In the genomic region with DNA sequence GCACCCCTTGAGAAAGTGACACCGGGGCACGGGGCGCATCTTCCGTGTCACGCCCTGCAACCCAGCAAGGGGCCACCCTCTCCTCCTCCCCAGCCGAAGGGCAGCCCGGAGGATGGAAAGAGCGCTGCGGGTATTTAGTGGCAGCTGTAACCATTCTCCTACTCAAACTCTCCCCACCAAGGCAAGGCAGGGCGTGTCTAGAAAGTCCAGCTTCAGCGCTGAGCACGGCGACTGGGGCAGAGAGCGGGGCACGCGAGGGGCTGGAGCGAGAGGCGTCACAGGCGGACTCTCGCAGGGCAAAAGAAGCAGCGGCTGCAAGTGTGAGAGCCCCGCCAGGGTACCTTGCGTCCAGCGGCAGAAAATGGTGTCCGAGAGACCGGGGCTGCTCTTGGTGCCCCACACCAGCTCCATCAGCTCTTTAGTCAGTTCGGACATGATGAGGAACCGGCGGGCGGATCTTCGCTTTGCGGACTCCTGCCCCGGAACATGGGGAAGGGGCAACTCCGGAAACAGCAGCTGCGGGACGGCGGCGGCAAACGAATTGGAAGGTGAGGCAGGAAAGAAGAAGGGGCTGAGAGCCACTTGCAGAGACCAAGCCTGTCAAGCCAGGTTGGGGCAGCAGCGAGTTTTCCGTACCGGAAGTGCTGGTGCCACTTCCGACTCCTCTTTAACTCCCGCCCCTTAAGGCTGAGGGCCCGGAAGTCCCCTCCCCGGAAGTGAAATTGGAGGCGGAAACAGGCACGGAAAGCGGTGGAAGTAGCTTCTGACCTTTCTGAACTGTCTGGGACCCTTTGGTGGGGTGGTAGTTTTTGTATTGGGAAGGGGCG, we compare ENCODE assay signal across 1 cellular context.
TF ChIP-seq lines count a peak whose summit lies in the region.

A gene (minus strand): TSS at position 643 of the 827 bp plus-strand sequence. CDS start 208 bp downstream, at position 435.

TF ChIP-seq in HEK293, 187 proteins besides CTCF, POLR2A, EP300 and RAD21 (continued from another document and continues in another):
- TF ChIP-seq, protein P1, sequence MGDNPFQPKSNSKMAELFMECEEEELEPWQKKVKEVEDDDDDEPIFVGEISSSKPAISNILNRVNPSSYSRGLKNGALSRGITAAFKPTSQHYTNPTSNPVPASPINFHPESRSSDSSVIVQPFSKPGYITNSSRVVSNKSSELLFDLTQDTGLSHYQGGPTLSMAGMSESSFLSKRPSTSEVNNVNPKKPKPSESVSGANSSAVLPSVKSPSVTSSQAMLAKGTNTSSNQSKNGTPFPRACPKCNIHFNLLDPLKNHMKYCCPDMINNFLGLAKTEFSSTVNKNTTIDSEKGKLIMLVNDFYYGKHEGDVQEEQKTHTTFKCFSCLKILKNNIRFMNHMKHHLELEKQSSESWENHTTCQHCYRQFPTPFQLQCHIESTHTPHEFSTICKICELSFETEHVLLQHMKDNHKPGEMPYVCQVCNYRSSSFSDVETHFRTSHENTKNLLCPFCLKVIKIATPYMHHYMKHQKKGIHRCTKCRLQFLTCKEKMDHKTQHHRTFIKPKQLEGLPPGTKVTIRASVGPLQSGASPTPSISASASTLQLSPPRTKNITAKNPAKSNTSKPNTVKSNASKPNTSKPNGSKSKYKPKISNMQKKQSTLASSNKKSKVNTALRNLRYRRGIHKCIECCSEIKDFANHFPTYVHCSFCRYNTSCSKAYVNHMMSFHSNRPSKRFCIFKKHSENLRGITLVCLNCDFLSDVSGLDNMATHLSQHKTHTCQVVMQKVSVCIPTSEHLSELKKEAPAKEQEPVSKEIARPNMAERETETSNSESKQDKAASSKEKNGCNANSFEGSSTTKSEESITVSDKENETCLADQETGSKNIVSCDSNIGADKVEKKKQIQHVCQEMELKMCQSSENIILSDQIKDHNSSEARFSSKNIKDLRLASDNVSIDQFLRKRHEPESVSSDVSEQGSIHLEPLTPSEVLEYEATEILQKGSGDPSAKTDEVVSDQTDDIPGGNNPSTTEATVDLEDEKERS (tag by site-specific recombination; IDR thresholded peaks at IDR 0.05) = no peak
- TF ChIP-seq ZNF132 (tag by site-specific recombination; IDR thresholded peaks at IDR 0.05; ENCODE audit: borderline replicate concordance) (no peak), ZNF239 (tag by site-specific recombination; IDR thresholded peaks at IDR 0.05) (no peak), ZNF121 (tag by site-specific recombination; IDR thresholded peaks at IDR 0.05) (no peak), ZFP69B (tag by site-specific recombination; IDR thresholded peaks at IDR 0.05) (peak; percentile 31; the same call in 1 of the 2 replicates), ZNF426 (tag by site-specific recombination; IDR thresholded peaks at IDR 0.05) (no peak), ZNF76 (tag by site-specific recombination; IDR thresholded peaks at IDR 0.05; ENCODE audit: borderline replicate concordance, low read depth) (no peak), ZNF548 (tag by site-specific recombination; IDR thresholded peaks at IDR 0.05) (no peak), ZBTB17 (tag by site-specific recombination; IDR thresholded peaks at IDR 0.05) (peak; percentile 75), ZNF768 (tag by site-specific recombination; IDR thresholded peaks at IDR 0.05) (no peak), ZEB2 (tag by site-specific recombination; IDR thresholded peaks at IDR 0.05) (peak; percentile 30; the same call in 1 of the 2 replicates), ZNF169 (tag by site-specific recombination; IDR thresholded peaks at IDR 0.05) (no peak), ZNF302 (tag by site-specific recombination; IDR thresholded peaks at IDR 0.05; ENCODE audit: low read depth) (no peak), ZNF223 (tag by site-specific recombination; IDR thresholded peaks at IDR 0.05) (no peak), GLI4 (tag by site-specific recombination; IDR thresholded peaks at IDR 0.05) (no peak), WT1 (tag by site-specific recombination; IDR thresholded peaks at IDR 0.05) (peak; percentile 46; the same call in 1 of the 2 replicates), ZNF354C (tag by site-specific recombination; IDR thresholded peaks at IDR 0.05; ENCODE audit: borderline replicate concordance, low read depth) (no peak), KLF1 (tag by site-specific recombination; IDR thresholded peaks at IDR 0.05) (peak; percentile 76), ZNF366 (tag by site-specific recombination; conservative IDR thresholded peaks at IDR 0.05) (peak; percentile 78), REPIN1 (tag by site-specific recombination; IDR thresholded peaks at IDR 0.05; ENCODE audit: low read depth) (no peak), ZNF837 (tag by site-specific recombination; IDR thresholded peaks at IDR 0.05) (no peak), ZNF560 (tag by site-specific recombination; IDR thresholded peaks at IDR 0.05; ENCODE audit: borderline replicate concordance) (no peak), ZNF174 (tag by site-specific recombination; IDR thresholded peaks at IDR 0.05) (no peak), ZFP41 (tag by site-specific recombination; IDR thresholded peaks at IDR 0.05; ENCODE audit: borderline replicate concordance) (no peak), ZBTB20 (tag by site-specific recombination; IDR thresholded peaks at IDR 0.05) (peak; percentile 91), ZNF202 (tag by site-specific recombination; IDR thresholded peaks at IDR 0.05; ENCODE audit: borderline replicate concordance) (no peak)
- TF ChIP-seq, protein P2, sequence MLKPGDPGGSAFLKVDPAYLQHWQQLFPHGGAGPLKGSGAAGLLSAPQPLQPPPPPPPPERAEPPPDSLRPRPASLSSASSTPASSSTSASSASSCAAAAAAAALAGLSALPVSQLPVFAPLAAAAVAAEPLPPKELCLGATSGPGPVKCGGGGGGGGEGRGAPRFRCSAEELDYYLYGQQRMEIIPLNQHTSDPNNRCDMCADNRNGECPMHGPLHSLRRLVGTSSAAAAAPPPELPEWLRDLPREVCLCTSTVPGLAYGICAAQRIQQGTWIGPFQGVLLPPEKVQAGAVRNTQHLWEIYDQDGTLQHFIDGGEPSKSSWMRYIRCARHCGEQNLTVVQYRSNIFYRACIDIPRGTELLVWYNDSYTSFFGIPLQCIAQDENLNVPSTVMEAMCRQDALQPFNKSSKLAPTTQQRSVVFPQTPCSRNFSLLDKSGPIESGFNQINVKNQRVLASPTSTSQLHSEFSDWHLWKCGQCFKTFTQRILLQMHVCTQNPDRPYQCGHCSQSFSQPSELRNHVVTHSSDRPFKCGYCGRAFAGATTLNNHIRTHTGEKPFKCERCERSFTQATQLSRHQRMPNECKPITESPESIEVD (tag by site-specific recombination; IDR thresholded peaks at IDR 0.05) = no peak
- TF ChIP-seq, protein P3, sequence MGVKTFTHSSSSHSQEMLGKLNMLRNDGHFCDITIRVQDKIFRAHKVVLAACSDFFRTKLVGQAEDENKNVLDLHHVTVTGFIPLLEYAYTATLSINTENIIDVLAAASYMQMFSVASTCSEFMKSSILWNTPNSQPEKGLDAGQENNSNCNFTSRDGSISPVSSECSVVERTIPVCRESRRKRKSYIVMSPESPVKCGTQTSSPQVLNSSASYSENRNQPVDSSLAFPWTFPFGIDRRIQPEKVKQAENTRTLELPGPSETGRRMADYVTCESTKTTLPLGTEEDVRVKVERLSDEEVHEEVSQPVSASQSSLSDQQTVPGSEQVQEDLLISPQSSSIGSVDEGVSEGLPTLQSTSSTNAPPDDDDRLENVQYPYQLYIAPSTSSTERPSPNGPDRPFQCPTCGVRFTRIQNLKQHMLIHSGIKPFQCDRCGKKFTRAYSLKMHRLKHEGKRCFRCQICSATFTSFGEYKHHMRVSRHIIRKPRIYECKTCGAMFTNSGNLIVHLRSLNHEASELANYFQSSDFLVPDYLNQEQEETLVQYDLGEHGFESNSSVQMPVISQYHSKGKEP (tag by site-specific recombination; IDR thresholded peaks at IDR 0.05) = no peak
- TF ChIP-seq, protein P4, sequence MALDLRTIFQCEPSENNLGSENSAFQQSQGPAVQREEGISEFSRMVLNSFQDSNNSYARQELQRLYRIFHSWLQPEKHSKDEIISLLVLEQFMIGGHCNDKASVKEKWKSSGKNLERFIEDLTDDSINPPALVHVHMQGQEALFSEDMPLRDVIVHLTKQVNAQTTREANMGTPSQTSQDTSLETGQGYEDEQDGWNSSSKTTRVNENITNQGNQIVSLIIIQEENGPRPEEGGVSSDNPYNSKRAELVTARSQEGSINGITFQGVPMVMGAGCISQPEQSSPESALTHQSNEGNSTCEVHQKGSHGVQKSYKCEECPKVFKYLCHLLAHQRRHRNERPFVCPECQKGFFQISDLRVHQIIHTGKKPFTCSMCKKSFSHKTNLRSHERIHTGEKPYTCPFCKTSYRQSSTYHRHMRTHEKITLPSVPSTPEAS (tag by site-specific recombination; IDR thresholded peaks at IDR 0.05) = no peak
- TF ChIP-seq, protein P5, sequence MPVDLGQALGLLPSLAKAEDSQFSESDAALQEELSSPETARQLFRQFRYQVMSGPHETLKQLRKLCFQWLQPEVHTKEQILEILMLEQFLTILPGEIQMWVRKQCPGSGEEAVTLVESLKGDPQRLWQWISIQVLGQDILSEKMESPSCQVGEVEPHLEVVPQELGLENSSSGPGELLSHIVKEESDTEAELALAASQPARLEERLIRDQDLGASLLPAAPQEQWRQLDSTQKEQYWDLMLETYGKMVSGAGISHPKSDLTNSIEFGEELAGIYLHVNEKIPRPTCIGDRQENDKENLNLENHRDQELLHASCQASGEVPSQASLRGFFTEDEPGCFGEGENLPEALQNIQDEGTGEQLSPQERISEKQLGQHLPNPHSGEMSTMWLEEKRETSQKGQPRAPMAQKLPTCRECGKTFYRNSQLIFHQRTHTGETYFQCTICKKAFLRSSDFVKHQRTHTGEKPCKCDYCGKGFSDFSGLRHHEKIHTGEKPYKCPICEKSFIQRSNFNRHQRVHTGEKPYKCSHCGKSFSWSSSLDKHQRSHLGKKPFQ (tag by site-specific recombination; IDR thresholded peaks at IDR 0.05) = no peak
- TF ChIP-seq, protein P6, sequence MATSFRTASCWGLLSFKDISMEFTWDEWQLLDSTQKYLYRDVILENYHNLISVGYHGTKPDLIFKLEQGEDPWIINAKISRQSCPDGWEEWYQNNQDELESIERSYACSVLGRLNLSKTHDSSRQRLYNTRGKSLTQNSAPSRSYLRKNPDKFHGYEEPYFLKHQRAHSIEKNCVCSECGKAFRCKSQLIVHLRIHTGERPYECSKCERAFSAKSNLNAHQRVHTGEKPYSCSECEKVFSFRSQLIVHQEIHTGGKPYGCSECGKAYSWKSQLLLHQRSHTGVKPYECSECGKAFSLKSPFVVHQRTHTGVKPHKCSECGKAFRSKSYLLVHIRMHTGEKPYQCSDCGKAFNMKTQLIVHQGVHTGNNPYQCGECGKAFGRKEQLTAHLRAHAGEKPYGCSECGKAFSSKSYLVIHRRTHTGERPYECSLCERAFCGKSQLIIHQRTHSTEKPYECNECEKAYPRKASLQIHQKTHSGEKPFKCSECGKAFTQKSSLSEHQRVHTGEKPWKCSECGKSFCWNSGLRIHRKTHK (tag by site-specific recombination; IDR thresholded peaks at IDR 0.05) = no peak
- TF ChIP-seq, protein P7, sequence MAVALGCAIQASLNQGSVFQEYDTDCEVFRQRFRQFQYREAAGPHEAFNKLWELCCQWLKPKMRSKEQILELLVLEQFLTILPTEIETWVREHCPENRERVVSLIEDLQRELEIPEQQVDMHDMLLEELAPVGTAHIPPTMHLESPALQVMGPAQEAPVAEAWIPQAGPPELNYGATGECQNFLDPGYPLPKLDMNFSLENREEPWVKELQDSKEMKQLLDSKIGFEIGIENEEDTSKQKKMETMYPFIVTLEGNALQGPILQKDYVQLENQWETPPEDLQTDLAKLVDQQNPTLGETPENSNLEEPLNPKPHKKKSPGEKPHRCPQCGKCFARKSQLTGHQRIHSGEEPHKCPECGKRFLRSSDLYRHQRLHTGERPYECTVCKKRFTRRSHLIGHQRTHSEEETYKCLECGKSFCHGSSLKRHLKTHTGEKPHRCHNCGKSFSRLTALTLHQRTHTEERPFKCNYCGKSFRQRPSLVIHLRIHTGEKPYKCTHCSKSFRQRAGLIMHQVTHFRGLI (tag by site-specific recombination; IDR thresholded peaks at IDR 0.05) = no peak
- TF ChIP-seq, protein P8, sequence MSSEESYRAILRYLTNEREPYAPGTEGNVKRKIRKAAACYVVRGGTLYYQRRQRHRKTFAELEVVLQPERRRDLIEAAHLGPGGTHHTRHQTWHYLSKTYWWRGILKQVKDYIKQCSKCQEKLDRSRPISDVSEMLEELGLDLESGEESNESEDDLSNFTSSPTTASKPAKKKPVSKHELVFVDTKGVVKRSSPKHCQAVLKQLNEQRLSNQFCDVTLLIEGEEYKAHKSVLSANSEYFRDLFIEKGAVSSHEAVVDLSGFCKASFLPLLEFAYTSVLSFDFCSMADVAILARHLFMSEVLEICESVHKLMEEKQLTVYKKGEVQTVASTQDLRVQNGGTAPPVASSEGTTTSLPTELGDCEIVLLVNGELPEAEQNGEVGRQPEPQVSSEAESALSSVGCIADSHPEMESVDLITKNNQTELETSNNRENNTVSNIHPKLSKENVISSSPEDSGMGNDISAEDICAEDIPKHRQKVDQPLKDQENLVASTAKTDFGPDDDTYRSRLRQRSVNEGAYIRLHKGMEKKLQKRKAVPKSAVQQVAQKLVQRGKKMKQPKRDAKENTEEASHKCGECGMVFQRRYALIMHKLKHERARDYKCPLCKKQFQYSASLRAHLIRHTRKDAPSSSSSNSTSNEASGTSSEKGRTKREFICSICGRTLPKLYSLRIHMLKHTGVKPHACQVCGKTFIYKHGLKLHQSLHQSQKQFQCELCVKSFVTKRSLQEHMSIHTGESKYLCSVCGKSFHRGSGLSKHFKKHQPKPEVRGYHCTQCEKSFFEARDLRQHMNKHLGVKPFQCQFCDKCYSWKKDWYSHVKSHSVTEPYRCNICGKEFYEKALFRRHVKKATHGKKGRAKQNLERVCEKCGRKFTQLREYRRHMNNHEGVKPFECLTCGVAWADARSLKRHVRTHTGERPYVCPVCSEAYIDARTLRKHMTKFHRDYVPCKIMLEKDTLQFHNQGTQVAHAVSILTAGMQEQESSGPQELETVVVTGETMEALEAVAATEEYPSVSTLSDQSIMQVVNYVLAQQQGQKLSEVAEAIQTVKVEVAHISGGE (tag by site-specific recombination; conservative IDR thresholded peaks at IDR 0.05; ENCODE audit: low read depth) = peak; percentile 93
- TF ChIP-seq, protein P9, sequence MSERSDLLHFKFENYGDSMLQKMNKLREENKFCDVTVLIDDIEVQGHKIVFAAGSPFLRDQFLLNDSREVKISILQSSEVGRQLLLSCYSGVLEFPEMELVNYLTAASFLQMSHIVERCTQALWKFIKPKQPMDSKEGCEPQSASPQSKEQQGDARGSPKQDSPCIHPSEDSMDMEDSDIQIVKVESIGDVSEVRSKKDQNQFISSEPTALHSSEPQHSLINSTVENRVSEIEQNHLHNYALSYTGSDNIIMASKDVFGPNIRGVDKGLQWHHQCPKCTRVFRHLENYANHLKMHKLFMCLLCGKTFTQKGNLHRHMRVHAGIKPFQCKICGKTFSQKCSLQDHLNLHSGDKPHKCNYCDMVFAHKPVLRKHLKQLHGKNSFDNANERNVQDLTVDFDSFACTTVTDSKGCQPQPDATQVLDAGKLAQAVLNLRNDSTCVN (tag by site-specific recombination; optimal IDR thresholded peaks at IDR 0.05) = peak; percentile 33
- TF ChIP-seq, protein P10, sequence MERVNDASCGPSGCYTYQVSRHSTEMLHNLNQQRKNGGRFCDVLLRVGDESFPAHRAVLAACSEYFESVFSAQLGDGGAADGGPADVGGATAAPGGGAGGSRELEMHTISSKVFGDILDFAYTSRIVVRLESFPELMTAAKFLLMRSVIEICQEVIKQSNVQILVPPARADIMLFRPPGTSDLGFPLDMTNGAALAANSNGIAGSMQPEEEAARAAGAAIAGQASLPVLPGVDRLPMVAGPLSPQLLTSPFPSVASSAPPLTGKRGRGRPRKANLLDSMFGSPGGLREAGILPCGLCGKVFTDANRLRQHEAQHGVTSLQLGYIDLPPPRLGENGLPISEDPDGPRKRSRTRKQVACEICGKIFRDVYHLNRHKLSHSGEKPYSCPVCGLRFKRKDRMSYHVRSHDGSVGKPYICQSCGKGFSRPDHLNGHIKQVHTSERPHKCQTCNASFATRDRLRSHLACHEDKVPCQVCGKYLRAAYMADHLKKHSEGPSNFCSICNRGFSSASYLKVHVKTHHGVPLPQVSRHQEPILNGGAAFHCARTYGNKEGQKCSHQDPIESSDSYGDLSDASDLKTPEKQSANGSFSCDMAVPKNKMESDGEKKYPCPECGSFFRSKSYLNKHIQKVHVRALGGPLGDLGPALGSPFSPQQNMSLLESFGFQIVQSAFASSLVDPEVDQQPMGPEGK (tag by site-specific recombination; IDR thresholded peaks at IDR 0.05) = peak; percentile 49
